21 cellular contexts compared by ENCODE assay signal in genomic region chr12:130646690-130647089, GRCh38.
DNase-seq lines count a peak whose midpoint lies in the region; ATAC-seq and TF ChIP-seq lines count a peak whose summit lies in the region.
"Had no signal": no experiment of that assay in that cellular context is flagged by ENCODE, and none has a peak within 500 bp of the region (broad histone marks: within the 10 kb centered on the region; RNA-seq: fewer than 3 reads in every experiment).

No MANE protein-coding gene starts in this region.

- no peaks in the 10 kb centered on the region for H3K36me3 Mint-ChIP-seq in nephron progenitor cell (ENCODE audit: low read depth)
- no peaks in the 10 kb centered on the region for H3K36me3 Mint-ChIP-seq in activated CD8-positive, alpha-beta T cell treated with anti-CD3 and anti-CD28 coated beads for 36 hours (ENCODE audit: low read depth)
- H3K36me3 Mint-ChIP-seq: CD14-positive monocyte; CD8-positive, alpha-beta memory T cell had no signal

- H3K4me1 Mint-ChIP-seq in nephron progenitor cell: peaks cover 35% of the 10 kb centered on the region
- H3K4me1 Mint-ChIP-seq in activated CD8-positive, alpha-beta T cell treated with anti-CD3 and anti-CD28 coated beads for 36 hours (ENCODE audit: low read depth): no peaks in the 10 kb centered on the region
- H3K4me1 Mint-ChIP-seq: CD14-positive monocyte; CD8-positive, alpha-beta memory T cell had no signal

- no peak for ATAC-seq in activated CD8-positive, alpha-beta T cell treated with anti-CD3 and anti-CD28 coated beads for 36 hours
- no peak for ATAC-seq in HG02885 (IDR thresholded peaks at IDR 0.05; ENCODE audit: poor library complexity, unreplicated experiment)
- ATAC-seq: HepG2, Right ventricle myocardium inferior, SK-N-SH treated with all-trans-retinoic acid at 6 μM for 48 hours had no signal

- H3K9me3 Mint-ChIP-seq in nephron progenitor cell: no peaks in the 10 kb centered on the region
- H3K9me3 Mint-ChIP-seq in activated CD8-positive, alpha-beta T cell treated with anti-CD3 and anti-CD28 coated beads for 36 hours: no peaks in the 10 kb centered on the region

- no peak for TF ChIP-seq CTCF in nephron progenitor cell (IDR thresholded peaks at IDR 0.05)
- no peak for TF ChIP-seq CTCF in activated CD8-positive, alpha-beta T cell treated with anti-CD3 and anti-CD28 coated beads for 36 hours (IDR thresholded peaks at IDR 0.05)

- peak overlapping the region; percentile 45 for H3K27ac Mint-ChIP-seq in nephron progenitor cell
- H3K27ac Mint-ChIP-seq in activated CD8-positive, alpha-beta T cell treated with anti-CD3 and anti-CD28 coated beads for 36 hours: no peak overlapping the region
- H3K27ac Mint-ChIP-seq: CD14-positive monocyte; CD8-positive, alpha-beta memory T cell had no signal

- no peak overlapping the region for H3K4me3 Mint-ChIP-seq in nephron progenitor cell
- no peak overlapping the region for H3K4me3 Mint-ChIP-seq in activated CD8-positive, alpha-beta T cell treated with anti-CD3 and anti-CD28 coated beads for 36 hours
- H3K4me3 Mint-ChIP-seq: CD14-positive monocyte; CD8-positive, alpha-beta memory T cell had no signal

- H3K27me3 Mint-ChIP-seq in nephron progenitor cell (ENCODE audit: low read depth, poor library complexity): peaks cover 7% of the 10 kb centered on the region
- no peaks in the 10 kb centered on the region for H3K27me3 Mint-ChIP-seq in activated CD8-positive, alpha-beta T cell treated with anti-CD3 and anti-CD28 coated beads for 36 hours

- CTCF ChIA-PET in activated CD8-positive, alpha-beta T cell treated with anti-CD3 and anti-CD28 coated beads for 36 hours (lab: Charles Lee): interaction anchor here (1.0 kb wide), 1 partner anchor 105 kb away, joined by 3 read pairs; no protein-coding TSS in a partner anchor

- POLR2A ChIA-PET in activated CD8-positive, alpha-beta T cell treated with anti-CD3 and anti-CD28 coated beads for 36 hours (lab: Charles Lee): no interaction called here

- peak; percentile 51 for DNase-seq in DMS153 (lab: John Stamatoyannopoulos, UW)
- no peak for DNase-seq in DMS153 treated with DMSO at 0.1 percent for 48 hours (lab: John Stamatoyannopoulos, UW; ENCODE audit: unreplicated experiment)
- DNase-seq in NCI-H526 treated with DMSO at 0.1 percent for 48 hours (lab: John Stamatoyannopoulos, UW): peak; percentile 57
- no peak for DNase-seq in nephron progenitor cell
- DNase-seq in AML-193 (lab: John Stamatoyannopoulos, UW): no peak
- DNase-seq in activated CD8-positive, alpha-beta T cell treated with anti-CD3 and anti-CD28 coated beads for 36 hours: no peak
- DNase-seq: BE2C; CD8-positive, alpha-beta memory T cell; Karpas-422; NCI-H1092 treated with DMSO at 0.1 percent for 48 hours; NCI-H146; NCI-H1930; NCI-H345; NCI-H524 treated with DMSO at 0.1 percent for 48 hours; PC-9; SJCRH30 had no signal

- intact Hi-C loops in activated CD8-positive, alpha-beta T cell treated with anti-CD3 and anti-CD28 coated beads for 36 hours (cut with micrococcal nuclease): no loop called here

Comparison
In these comparisons a context has a peak if more than half of its experiments do, and no peak if none do; other contexts are left out.
1. DNase-seq: peak in DMS153 (single experiment) and NCI-H526 treated with DMSO at 0.1 percent for 48 hours (single experiment); none in DMS153 treated with DMSO at 0.1 percent for 48 hours (single experiment), nephron progenitor cell (single experiment), AML-193 (0 of 2) and activated CD8-positive, alpha-beta T cell treated with anti-CD3 and anti-CD28 coated beads for 36 hours (single experiment).